In the genomic region with DNA sequence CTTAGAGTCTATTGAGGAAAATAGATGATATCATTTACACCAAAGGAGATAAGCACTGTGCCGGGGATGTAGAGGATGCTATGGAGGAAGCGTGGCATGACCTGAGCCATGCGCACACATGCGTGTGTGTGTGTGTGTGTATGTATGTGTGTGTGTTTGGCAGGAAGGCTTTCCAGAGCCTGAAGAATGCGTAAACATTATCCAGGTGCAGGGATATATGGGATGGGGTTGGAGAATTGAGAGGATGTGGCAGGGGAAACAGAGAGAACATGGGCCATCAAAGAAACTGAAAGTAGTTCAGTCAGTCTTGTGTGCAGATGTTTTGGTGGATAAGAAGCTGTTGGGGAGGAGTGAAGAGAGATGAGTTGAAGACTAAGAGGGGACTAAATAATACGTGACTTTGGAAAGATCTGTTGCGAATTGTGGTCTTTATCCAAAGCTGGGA, we compare ENCODE assay signal across 15 cellular contexts. TPM values are rescaled to one million over a fixed set of nuclear protein-coding genes. Genes with fewer than 3 reads are reported as not detected.
A peak's percentile ranks its signal among the peaks of the same experiment; 100 is the strongest.
DNase-seq lines count a peak whose midpoint lies in the region; ATAC-seq and TF ChIP-seq lines count a peak whose summit lies in the region.
"Had no signal": no experiment of that assay in that cellular context is flagged by ENCODE, and none has a peak within 500 bp of the region (broad histone marks: within the 10 kb centered on the region; RNA-seq: fewer than 3 reads in every experiment).

No MANE protein-coding gene starts in this region.

- H3K36me3 Mint-ChIP-seq in activated CD8-positive, alpha-beta T cell treated with anti-CD3 and anti-CD28 coated beads for 36 hours (ENCODE audit: low read depth) = peaks cover 23% of the 10 kb centered on the region

- POLR2A ChIA-PET in activated CD8-positive, alpha-beta T cell treated with anti-CD3 and anti-CD28 coated beads for 36 hours (lab: Charles Lee) = interaction anchor here (0.5 to 8.7 kb wide), 13 partner anchors 10 to 141 kb away, joined by 3 to 178 read pairs (median 4); a partner anchor contains a TSS

- H3K4me3 ChIP-seq in lower lobe of right lung (peak overlapping the region; percentile 4), mammary epithelial cell (replicated peaks in 1 of 3; ENCODE audit: insufficient read depth in 1 of 3, low read depth in 2 of 3, low read length in 3 of 3) (no peak overlapping the region)

- no peak overlapping the region for H3K27ac Mint-ChIP-seq in activated CD8-positive, alpha-beta T cell treated with anti-CD3 and anti-CD28 coated beads for 36 hours
- H3K27ac Mint-ChIP-seq: dendritic cell treated with granulocyte-macrophage colony-stimulating factor and Interleukin-4, amounts not matched to agents 40 ng/mL and 50 ng/mL, for 4 days had no signal

- BruUV-seq in mammary epithelial cell (replicated peaks; lab: Mats Ljungman, UMichigan) = no TSS peak

- H4K20me1 ChIP-seq in mammary epithelial cell (ENCODE audit: insufficient read depth, low read length) = no peaks in the 10 kb centered on the region

- H3K79me2 ChIP-seq in mammary epithelial cell (ENCODE audit: insufficient read depth, low read length) = no peaks in the 10 kb centered on the region

- H3K36me3 ChIP-seq in lower lobe of right lung = no peaks in the 10 kb centered on the region
- no peaks in the 10 kb centered on the region for H3K36me3 ChIP-seq in mammary epithelial cell (ENCODE audit: insufficient read depth, low read length)

- H3K4me1 ChIP-seq in lower lobe of right lung = peaks cover 18% of the 10 kb centered on the region
- H3K4me1 ChIP-seq in mammary epithelial cell (ENCODE audit: insufficient read depth, low read length) = peaks cover 5% of the 10 kb centered on the region

- no peak overlapping the region for H3K4me2 ChIP-seq in mammary epithelial cell (ENCODE audit: insufficient read depth, low read depth, low read length)

- dilution Hi-C loops in mammary epithelial cell (cut with HindIII; ENCODE audit: low sequenced_read_pairs) = no loop called here

- in situ Hi-C loops in mammary epithelial cell (cut with MboI; ENCODE audit: low sequenced_read_pairs in 2 of 2) = no loop called here

- H3K27me3 ChIP-seq in lower lobe of right lung (ENCODE audit: low read depth) (no peaks in the 10 kb centered on the region), mammary epithelial cell (ENCODE audit: insufficient read depth, low read length) (no peaks in the 10 kb centered on the region)

- peak; percentile 15 to 18 for ATAC-seq in activated CD4-positive, CD25-positive, alpha-beta regulatory T cell treated with anti-CD3 and anti-CD28 coated beads, Interleukin-2, amount 50 U/mL, for 24 hours
- ATAC-seq in GM19395 (IDR thresholded peaks at IDR 0.05; ENCODE audit: unreplicated experiment) (peak; percentile 19), lower lobe of right lung (no peak), HG03460 (IDR thresholded peaks at IDR 0.05; ENCODE audit: unreplicated experiment) (no peak), HG03045 (IDR thresholded peaks at IDR 0.05; ENCODE audit: unreplicated experiment) (no peak)
- ATAC-seq in activated CD8-positive, alpha-beta T cell treated with anti-CD3 and anti-CD28 coated beads for 36 hours = peak; percentile 21

- WGBS in mammary epithelial cell (ENCODE audit: low coverage, missing lambda C conversion rate) = 93% methylated on average over 7 of the region's 7 CpGs

- CTCF ChIA-PET in activated CD8-positive, alpha-beta T cell treated with anti-CD3 and anti-CD28 coated beads for 36 hours (lab: Charles Lee) = interaction anchor here (1.1 to 1.9 kb wide), 4 partner anchors 26 to 132 kb away, joined by 3 to 10 read pairs (median 4); no protein-coding TSS in a partner anchor
- CTCF ChIA-PET in mammary epithelial cell (lab: Charles Lee; ENCODE audit: low non-redundant PET) = no interaction called here

- intact Hi-C loops in activated CD8-positive, alpha-beta T cell treated with anti-CD3 and anti-CD28 coated beads for 36 hours (cut with micrococcal nuclease) = no loop called here
- intact Hi-C loops in lower lobe of right lung (cut with DNase I) (no loop called here), mammary epithelial cell (cut with micrococcal nuclease) (no loop called here)

- DNase-seq in activated CD4-positive, CD25-positive, alpha-beta regulatory T cell treated with anti-CD3 and anti-CD28 coated beads, Interleukin-2, amount 50 U/mL, for 72 hours = no peak
- no peak for DNase-seq in activated CD8-positive, alpha-beta T cell treated with anti-CD3 and anti-CD28 coated beads for 36 hours
- DNase-seq in lower lobe of right lung (no peak), mammary epithelial cell (no peak)
- DNase-seq: 8988T; activated CD4-positive, CD25-positive, alpha-beta regulatory T cell; GF-D8; NCI-H2029; NCI-H748 treated with DMSO at 0.1 percent for 48 hours; substantia nigra had no signal

- no peak overlapping the region for H3K4me3 Mint-ChIP-seq in activated CD8-positive, alpha-beta T cell treated with anti-CD3 and anti-CD28 coated beads for 36 hours
- H3K4me3 Mint-ChIP-seq: dendritic cell treated with granulocyte-macrophage colony-stimulating factor and Interleukin-4, amounts not matched to agents 40 ng/mL and 50 ng/mL, for 4 days had no signal

- H3K9me3 ChIP-seq in lower lobe of right lung = no peaks in the 10 kb centered on the region
- no peaks in the 10 kb centered on the region for H3K9me3 ChIP-seq in mammary epithelial cell (replicated peaks; ENCODE audit: insufficient read depth, low read length)

- TF ChIP-seq CTCF in activated CD8-positive, alpha-beta T cell treated with anti-CD3 and anti-CD28 coated beads for 36 hours (IDR thresholded peaks at IDR 0.05) = no peak
- TF ChIP-seq CTCF in lower lobe of right lung (IDR thresholded peaks at IDR 0.05) (no peak), mammary epithelial cell (conservative IDR thresholded peaks at IDR 0.05 in 1 of 2, IDR thresholded peaks at IDR 0.05 in 1 of 2; ENCODE audit: extremely low read depth in 1 of 2, insufficient read depth in 1 of 2, low read depth in 1 of 2, low read length in 2 of 2) (no peak)

- H3K27me3 Mint-ChIP-seq in activated CD8-positive, alpha-beta T cell treated with anti-CD3 and anti-CD28 coated beads for 36 hours = no peaks in the 10 kb centered on the region
- H3K27me3 Mint-ChIP-seq: dendritic cell treated with granulocyte-macrophage colony-stimulating factor and Interleukin-4, amounts not matched to agents 40 ng/mL and 50 ng/mL, for 4 days had no signal

- H3K9ac ChIP-seq in mammary epithelial cell (ENCODE audit: insufficient read depth, low read length) = no peak overlapping the region

- H2AFZ ChIP-seq in mammary epithelial cell (ENCODE audit: low read depth, low read length) = no peak overlapping the region

- no peaks in the 10 kb centered on the region for H3K9me3 Mint-ChIP-seq in activated CD8-positive, alpha-beta T cell treated with anti-CD3 and anti-CD28 coated beads for 36 hours
- H3K9me3 Mint-ChIP-seq: dendritic cell treated with granulocyte-macrophage colony-stimulating factor and Interleukin-4, amounts not matched to agents 40 ng/mL and 50 ng/mL, for 4 days had no signal

- H3K4me1 Mint-ChIP-seq in activated CD8-positive, alpha-beta T cell treated with anti-CD3 and anti-CD28 coated beads for 36 hours (ENCODE audit: low read depth) = peaks cover 44% of the 10 kb centered on the region

- H3K27ac ChIP-seq in lower lobe of right lung = no peak overlapping the region
- H3K27ac ChIP-seq in mammary epithelial cell (ENCODE audit: insufficient read depth, low read depth, low read length) = no peak overlapping the region

RNA-seq across cellular contexts. Expression of a gene that starts 9.3 kb away (rescaled TPM):
- total RNA-seq in activated CD8-positive, alpha-beta T cell treated with anti-CD3 and anti-CD28 coated beads for 36 hours = 100 to 1,000 TPM; 293 to 311 TPM
- total RNA-seq in lower lobe of right lung (103 TPM), mammary epithelial cell (10 to 100 TPM; 56.2 to 56.5 TPM)
- polyA plus RNA-seq in mammary epithelial cell = 31.9 TPM
- polyA minus RNA-seq in mammary epithelial cell = 69.8 TPM

Comparison
In these comparisons a context has a peak if more than half of its experiments do, and no peak if none do; other contexts are left out.
1. ATAC-seq: peak in activated CD4-positive, CD25-positive, alpha-beta regulatory T cell treated with anti-CD3 and anti-CD28 coated beads, Interleukin-2, amount 50 U/mL, for 24 hours (2 of 2), GM19395 (single experiment) and activated CD8-positive, alpha-beta T cell treated with anti-CD3 and anti-CD28 coated beads for 36 hours (single experiment); none in lower lobe of right lung (0 of 2), HG03460 (single experiment) and HG03045 (single experiment).